Comparison of ENCODE assay signal across 31 cellular contexts in genomic region chr9:110457245-110457644, GRCh38.
"Had no signal": no experiment of that assay in that cellular context is flagged by ENCODE, and none has a peak within 500 bp of the region (broad histone marks: within the 10 kb centered on the region; RNA-seq: fewer than 3 reads in every experiment).

No MANE protein-coding gene starts in this region.

- DNase-seq: activated effector memory CD4-positive, alpha-beta T cell treated with anti-CD3 and anti-CD28 coated beads, Interleukin-2, amount 50 U/mL, for 16 hours; activated effector memory CD4-positive, alpha-beta T cell treated with Interleukin-2 at 50 U/mL for 16 hours; activated gamma-delta T cell; activated gamma-delta T cell treated with Interleukin-2 at 50 U/mL for 16 hours; activated naive CD4-positive, alpha-beta T cell; activated naive CD4-positive, alpha-beta T cell treated with anti-CD3 and anti-CD28 coated beads for 36 hours; activated naive CD4-positive, alpha-beta T cell treated with anti-CD3 and anti-CD28 coated beads, Interleukin-2, amount 10 ng/mL, durations not matched to agents 7 days and 5 days; activated naive CD4-positive, alpha-beta T cell treated with anti-CD3 and anti-CD28 coated beads, Interleukin-2, amount 50 U/mL, for 16 hours; activated naive CD4-positive, alpha-beta T cell treated with Interleukin-2 at 50 U/mL for 16 hours; activated naive CD8-positive, alpha-beta T cell treated with anti-CD3 and anti-CD28 coated beads for 36 hours; activated naive CD8-positive, alpha-beta T cell treated with anti-CD3 and anti-CD28 coated beads, Interleukin-2, amount 10 ng/mL, durations not matched to agents 7 days and 5 days; activated naive CD8-positive, alpha-beta T cell treated with anti-CD3 and anti-CD28 coated beads, Interleukin-2, amount 50 U/mL, for 24 hours; activated T-cell treated with anti-CD3 and anti-CD28 coated beads, Interleukin-2, amount 50 U/mL, for 24 hours; activated T-cell treated with anti-CD3 and anti-CD28 coated beads, Interleukin-2, amount 50 U/mL, for 4 hours; activated T-cell treated with anti-CD3 and anti-CD28 coated beads, Interleukin-2, amount 50 U/mL, for 48 hours; activated T-cell treated with anti-CD3 and anti-CD28 coated beads, Interleukin-2, amount 50 U/mL, for 72 hours; adrenal gland; amniotic stem cell; amygdala; anterior cingulate cortex; aorta; body of pancreas; brain microvascular endothelial cell; caudate nucleus; central memory CD4-positive, alpha-beta T cell; cerebellar nuclear complex had no signal

- H3K9me3 ChIP-seq: adrenal gland, ascending aorta, body of pancreas, breast epithelium had no signal

- H3K27me3 ChIP-seq: adrenal gland, ascending aorta, body of pancreas, brain microvascular endothelial cell, breast epithelium, cardiac muscle cell had no signal

- H3K36me3 ChIP-seq: adrenal gland, ascending aorta, brain microvascular endothelial cell, breast epithelium, cardiac muscle cell had no signal

- H3K4me3 ChIP-seq: adrenal gland, ascending aorta, body of pancreas, breast epithelium, cardiac muscle cell had no signal

- H3K4me1 ChIP-seq: adrenal gland, ascending aorta, breast epithelium had no signal

- FAIRE-seq: astrocyte, bronchial epithelial cell had no signal

- H3K27ac ChIP-seq: adrenal gland, ascending aorta, body of pancreas, brain microvascular endothelial cell, breast epithelium, cardiac muscle cell had no signal
